ENCODE assay signal across 9 cellular contexts in genomic region chr12:53345486-53346195, GRCh38. TPM values are rescaled to one million over a fixed set of nuclear protein-coding genes. Genes with fewer than 3 reads are reported as not detected.
DNase-seq lines count a peak whose midpoint lies in the region; ATAC-seq, FAIRE-seq and TF ChIP-seq lines count a peak whose summit lies in the region.
"Had no signal": no experiment of that assay in that cellular context is flagged by ENCODE, and none has a peak within 500 bp of the region (broad histone marks: within the 10 kb centered on the region; RNA-seq: fewer than 3 reads in every experiment).

No MANE protein-coding gene starts in this region.

- H3K4me3 ChIP-seq in kidney (ENCODE audit: low read length in 2 of 2): peak overlapping the region in 1 of 2 donors; percentile 81
- peak overlapping the region; percentile 60 to 65 for H3K4me3 ChIP-seq in tibial artery

- ATAC-seq in activated T-cell treated with anti-CD3 and anti-CD28 coated beads, Interleukin-2, amount 50 U/mL, for 4 hours: no peak

- peak overlapping the region; percentile 29 to 72 for H3K27ac ChIP-seq in kidney (ENCODE audit: low read depth in 2 of 2, low read length in 2 of 2)
- H3K27ac ChIP-seq in tibial artery: peak overlapping the region; percentile 73 to 82

- no peaks in the 10 kb centered on the region for H3K9me3 Mint-ChIP-seq in activated T-cell treated with anti-CD3 and anti-CD28 coated beads, Interleukin-2, amount 50 U/mL, for 4 hours

- intact Hi-C loops in kidney (cut with DNase I): no loop called here
- intact Hi-C loops in tibial artery (cut with DNase I; ENCODE audit: low total_unique reads): loop anchor here (2.0 kb wide), 1 partner anchor 21 kb away; no protein-coding TSS in a partner anchor

- no peaks in the 10 kb centered on the region for H3K36me3 Mint-ChIP-seq in activated T-cell treated with anti-CD3 and anti-CD28 coated beads, Interleukin-2, amount 50 U/mL, for 4 hours (ENCODE audit: insufficient read depth)

- peak overlapping the region; percentile 95 for H3K4me3 Mint-ChIP-seq in activated T-cell treated with anti-CD3 and anti-CD28 coated beads, Interleukin-2, amount 50 U/mL, for 4 hours

- no peak for FAIRE-seq in kidney (lab: Jason Lieb, UNC)
- FAIRE-seq: colon had no signal

- no peak for DNase-seq in activated T-cell treated with anti-CD3 and anti-CD28 coated beads, Interleukin-2, amount 50 U/mL, for 4 hours
- no peak for DNase-seq in activated T-cell treated with anti-CD3 and anti-CD28 coated beads, Interleukin-2, amount 50 U/mL, for 48 hours
- DNase-seq in amniotic epithelial cell (ENCODE audit: low read depth): peak; percentile 63
- peak; percentile 89 for DNase-seq in kidney
- no peak for DNase-seq in tibial artery
- DNase-seq in NCI-H1436 (lab: John Stamatoyannopoulos, UW): no peak
- no peak for DNase-seq in NCI-H128 (lab: John Stamatoyannopoulos, UW; ENCODE audit: unreplicated experiment)
- DNase-seq in NCI-H2029 treated with DMSO at 0.1 percent for 48 hours (lab: John Stamatoyannopoulos, UW): no peak

- H3K4me1 Mint-ChIP-seq in activated T-cell treated with anti-CD3 and anti-CD28 coated beads, Interleukin-2, amount 50 U/mL, for 4 hours (ENCODE audit: low read depth): peaks cover 12% of the 10 kb centered on the region

- no peaks in the 10 kb centered on the region for H3K9me3 ChIP-seq in kidney (ENCODE audit: control insufficient read depth in 1 of 2, low read length in 2 of 2)
- H3K9me3 ChIP-seq in tibial artery: no peaks in the 10 kb centered on the region

- TF ChIP-seq CTCF in kidney (IDR thresholded peaks at IDR 0.05; ENCODE audit: borderline replicate concordance, extremely low read depth, insufficient read depth): no peak
- TF ChIP-seq CTCF in tibial artery (IDR thresholded peaks at IDR 0.05): no peak

- no peaks in the 10 kb centered on the region for H3K36me3 ChIP-seq in kidney (ENCODE audit: control insufficient read depth in 1 of 2, insufficient read depth in 2 of 2, low read length in 2 of 2)
- no peaks in the 10 kb centered on the region for H3K36me3 ChIP-seq in tibial artery

- no peaks in the 10 kb centered on the region for H3K27me3 ChIP-seq in tibial artery

- no peaks in the 10 kb centered on the region for H3K27me3 Mint-ChIP-seq in activated T-cell treated with anti-CD3 and anti-CD28 coated beads, Interleukin-2, amount 50 U/mL, for 4 hours (ENCODE audit: low read depth)

- H3K9ac ChIP-seq in kidney (ENCODE audit: low read length in 2 of 2): no peak overlapping the region

- H3K4me1 ChIP-seq in kidney (ENCODE audit: control insufficient read depth in 1 of 2, insufficient read depth in 1 of 2, low read depth in 1 of 2, low read length in 2 of 2) (peaks cover 0 to 12% of the 10 kb centered on the region in 2 donors), tibial artery (peaks cover 0 to 14% (median 12%) of the 10 kb centered on the region in 4 donors)

RNA-seq across cellular contexts. Expression of gene SP7, which starts 9.5 kb away (rescaled TPM):
- not detected for total RNA-seq in activated T-cell treated with anti-CD3 and anti-CD28 coated beads, Interleukin-2, amount 50 U/mL, for 4 hours
- not detected for total RNA-seq in kidney
- polyA plus RNA-seq in kidney (ENCODE audit: insufficient read depth, low read depth, low replicate concordance): not detected

RNA-seq across cellular contexts. Expression of gene AAAS, which starts 24.2 kb away (rescaled TPM):
- total RNA-seq in activated T-cell treated with anti-CD3 and anti-CD28 coated beads, Interleukin-2, amount 50 U/mL, for 4 hours: 10 to 100 TPM; 84.6 to 95.9 (median 91.2) TPM
- 46.2 TPM for total RNA-seq in kidney
- polyA plus RNA-seq in kidney (ENCODE audit: insufficient read depth, low read depth, low replicate concordance): 43.4 TPM

RNA-seq across cellular contexts. Expression of gene SP1, which starts 34.3 kb away (rescaled TPM):
- 10 to 100 TPM; 61.9 to 64.6 (median 63.5) TPM for total RNA-seq in activated T-cell treated with anti-CD3 and anti-CD28 coated beads, Interleukin-2, amount 50 U/mL, for 4 hours
- total RNA-seq in kidney: 126 TPM
- 15.1 TPM for polyA plus RNA-seq in kidney (ENCODE audit: insufficient read depth, low read depth, low replicate concordance)

RNA-seq across cellular contexts. Expression of gene MYG1, which starts 46.1 kb away (rescaled TPM):
- 100 to 1,000 TPM; 121 to 149 (median 128) TPM for total RNA-seq in activated T-cell treated with anti-CD3 and anti-CD28 coated beads, Interleukin-2, amount 50 U/mL, for 4 hours
- 49.0 TPM for total RNA-seq in kidney
- polyA plus RNA-seq in kidney (ENCODE audit: insufficient read depth, low read depth, low replicate concordance): 105 TPM

RNA-seq across cellular contexts. Expression of gene PFDN5, which starts 50.3 kb away (rescaled TPM):
- total RNA-seq in activated T-cell treated with anti-CD3 and anti-CD28 coated beads, Interleukin-2, amount 50 U/mL, for 4 hours: 100 to 1,000 TPM; 393 to 403 (median 400) TPM
- 439 TPM for total RNA-seq in kidney
- 1,405 TPM for polyA plus RNA-seq in kidney (ENCODE audit: insufficient read depth, low read depth, low replicate concordance)

Comparison
In these comparisons a context has a peak if more than half of its experiments do, and no peak if none do; other contexts are left out.
1. DNase-seq: peak in amniotic epithelial cell (single experiment) and kidney (single experiment); none in activated T-cell treated with anti-CD3 and anti-CD28 coated beads, Interleukin-2, amount 50 U/mL, for 4 hours (single experiment), activated T-cell treated with anti-CD3 and anti-CD28 coated beads, Interleukin-2, amount 50 U/mL, for 48 hours (0 of 2), tibial artery (0 of 2), NCI-H1436 (single experiment), NCI-H128 (single experiment) and NCI-H2029 treated with DMSO at 0.1 percent for 48 hours (single experiment).